ENCODE assay signal across 11 cellular contexts in genomic region chr4:101135371-101136010, GRCh38.
A peak's percentile ranks its signal among the peaks of the same experiment; 100 is the strongest.
DNase-seq lines count a peak whose midpoint lies in the region; ATAC-seq, FAIRE-seq and TF ChIP-seq lines count a peak whose summit lies in the region.
"Had no signal": no experiment of that assay in that cellular context is flagged by ENCODE, and none has a peak within 500 bp of the region (broad histone marks: within the 10 kb centered on the region; RNA-seq: fewer than 3 reads in every experiment).

No MANE protein-coding gene starts in this region.

- H3K27me3 ChIP-seq in spleen (replicated peaks in 1 of 7): no peaks in the 10 kb centered on the region
- H3K27me3 ChIP-seq: MG63 had no signal

- intact Hi-C loops in activated CD8-positive, alpha-beta T cell treated with anti-CD3 and anti-CD28 coated beads for 36 hours (cut with micrococcal nuclease): no loop called here
- intact Hi-C loops in spleen (cut with DNase I; ENCODE audit: low total_unique reads): no loop called here

- H3K4me3 Mint-ChIP-seq in stimulated activated naive CD8-positive, alpha-beta T cell treated with anti-CD3 and anti-CD28 coated beads, Interleukin-15, Interleukin-2, amounts not matched to agents 100 ng/mL and 50 ng/mL, for 24 hours: peak overlapping the region; percentile 68
- H3K4me3 Mint-ChIP-seq in activated CD8-positive, alpha-beta T cell treated with anti-CD3 and anti-CD28 coated beads for 36 hours: peak overlapping the region; percentile 55
- H3K4me3 Mint-ChIP-seq in chondrocyte (ENCODE audit: unreplicated experiment): no peak overlapping the region

- TF ChIP-seq CTCF in activated CD8-positive, alpha-beta T cell treated with anti-CD3 and anti-CD28 coated beads for 36 hours (IDR thresholded peaks at IDR 0.05): no peak
- no peak for TF ChIP-seq CTCF in chondrocyte (IDR thresholded peaks at IDR 0.05)
- no peak for TF ChIP-seq CTCF in spleen (IDR thresholded peaks at IDR 0.05 in 8 of 11, conservative IDR thresholded peaks at IDR 0.05 in 3 of 11)

- POLR2A ChIA-PET in activated CD8-positive, alpha-beta T cell treated with anti-CD3 and anti-CD28 coated beads for 36 hours (lab: Charles Lee): no interaction called here

- no peak for DNase-seq in stimulated activated naive CD8-positive, alpha-beta T cell treated with anti-CD3 and anti-CD28 coated beads, Interleukin-15, Interleukin-2, amounts not matched to agents 100 U/mL and 50 U/mL, for 24 hours
- no peak for DNase-seq in activated CD8-positive, alpha-beta T cell treated with anti-CD3 and anti-CD28 coated beads for 36 hours
- DNase-seq in RCC 7860 (ENCODE audit: low spot score): no peak
- no peak for DNase-seq in chondrocyte (ENCODE audit: low spot score)
- DNase-seq in spleen: no peak
- no peak for DNase-seq in NCI-H748 treated with DMSO at 0.1 percent for 48 hours (lab: John Stamatoyannopoulos, UW)
- DNase-seq: activated naive CD4-positive, alpha-beta T cell; MG63 had no signal

- no peak for TF ChIP-seq POLR2A in spleen (IDR thresholded peaks at IDR 0.05)

- FAIRE-seq in RCC 7860 (lab: Jason Lieb, UNC): no peak
- FAIRE-seq: H1 had no signal

- H3K27ac ChIP-seq in spleen: peak overlapping the region in 3 of 8 donors; percentile 7 to 20 (median 13)

- peaks cover 7% of the 10 kb centered on the region for H3K36me3 Mint-ChIP-seq in stimulated activated naive CD8-positive, alpha-beta T cell treated with anti-CD3 and anti-CD28 coated beads, Interleukin-15, Interleukin-2, amounts not matched to agents 100 ng/mL and 50 ng/mL, for 24 hours (ENCODE audit: low read depth)
- H3K36me3 Mint-ChIP-seq in activated CD8-positive, alpha-beta T cell treated with anti-CD3 and anti-CD28 coated beads for 36 hours (ENCODE audit: low read depth): peaks cover 12% of the 10 kb centered on the region
- H3K36me3 Mint-ChIP-seq in chondrocyte (ENCODE audit: low read depth): no peaks in the 10 kb centered on the region

- H3K27me3 Mint-ChIP-seq in stimulated activated naive CD8-positive, alpha-beta T cell treated with anti-CD3 and anti-CD28 coated beads, Interleukin-15, Interleukin-2, amounts not matched to agents 100 ng/mL and 50 ng/mL, for 24 hours: no peaks in the 10 kb centered on the region
- no peaks in the 10 kb centered on the region for H3K27me3 Mint-ChIP-seq in activated CD8-positive, alpha-beta T cell treated with anti-CD3 and anti-CD28 coated beads for 36 hours
- H3K27me3 Mint-ChIP-seq in chondrocyte (ENCODE audit: low read depth): no peaks in the 10 kb centered on the region

- ATAC-seq in stimulated activated naive CD8-positive, alpha-beta T cell treated with anti-CD3 and anti-CD28 coated beads, Interleukin-15, Interleukin-2, amounts not matched to agents 100 U/mL and 50 U/mL, for 24 hours: no peak
- ATAC-seq in HG02973 (IDR thresholded peaks at IDR 0.05; ENCODE audit: unreplicated experiment): peak; percentile 56
- ATAC-seq in activated CD8-positive, alpha-beta T cell treated with anti-CD3 and anti-CD28 coated beads for 36 hours: no peak

- peak overlapping the region; percentile 21 for H3K27ac Mint-ChIP-seq in stimulated activated naive CD8-positive, alpha-beta T cell treated with anti-CD3 and anti-CD28 coated beads, Interleukin-15, Interleukin-2, amounts not matched to agents 100 ng/mL and 50 ng/mL, for 24 hours
- peak overlapping the region; percentile 81 for H3K27ac Mint-ChIP-seq in activated CD8-positive, alpha-beta T cell treated with anti-CD3 and anti-CD28 coated beads for 36 hours
- H3K27ac Mint-ChIP-seq in chondrocyte (ENCODE audit: unreplicated experiment): no peak overlapping the region

- peaks cover 54% of the 10 kb centered on the region for H3K4me1 Mint-ChIP-seq in stimulated activated naive CD8-positive, alpha-beta T cell treated with anti-CD3 and anti-CD28 coated beads, Interleukin-15, Interleukin-2, amounts not matched to agents 100 ng/mL and 50 ng/mL, for 24 hours (ENCODE audit: low read depth)
- H3K4me1 Mint-ChIP-seq in activated CD8-positive, alpha-beta T cell treated with anti-CD3 and anti-CD28 coated beads for 36 hours (ENCODE audit: low read depth): peaks cover 31% of the 10 kb centered on the region
- H3K4me1 Mint-ChIP-seq in chondrocyte (ENCODE audit: low read depth): peaks cover 7% of the 10 kb centered on the region

- H3K9me3 Mint-ChIP-seq in stimulated activated naive CD8-positive, alpha-beta T cell treated with anti-CD3 and anti-CD28 coated beads, Interleukin-15, Interleukin-2, amounts not matched to agents 100 ng/mL and 50 ng/mL, for 24 hours: peaks cover 7% of the 10 kb centered on the region
- peaks cover 8% of the 10 kb centered on the region for H3K9me3 Mint-ChIP-seq in activated CD8-positive, alpha-beta T cell treated with anti-CD3 and anti-CD28 coated beads for 36 hours
- peaks cover 5% of the 10 kb centered on the region for H3K9me3 Mint-ChIP-seq in chondrocyte (ENCODE audit: low read depth)

- CTCF ChIA-PET in activated CD8-positive, alpha-beta T cell treated with anti-CD3 and anti-CD28 coated beads for 36 hours (lab: Charles Lee): no interaction called here

- H3K4me3 ChIP-seq in spleen: peak overlapping the region in 2 of 8 donors; percentile 9 to 14
- H3K4me3 ChIP-seq: MG63 had no signal

- H3K4me1 ChIP-seq in spleen: peaks cover 0 to 48% (median 22%) of the 10 kb centered on the region in 6 donors

- H3K9me3 ChIP-seq in spleen: peaks cover 0 to 12% (median 5%) of the 10 kb centered on the region in 8 donors
- H3K9me3 ChIP-seq: MG63 had no signal

- WGBS in spleen, 5 donors: 54 to 66% (median 61%) methylated on average over 3 of the region's 3 CpGs

- no peaks in the 10 kb centered on the region for H3K36me3 ChIP-seq in spleen
- H3K36me3 ChIP-seq: MG63 had no signal
